16 cellular contexts compared by ENCODE assay signal in the genomic region with DNA sequence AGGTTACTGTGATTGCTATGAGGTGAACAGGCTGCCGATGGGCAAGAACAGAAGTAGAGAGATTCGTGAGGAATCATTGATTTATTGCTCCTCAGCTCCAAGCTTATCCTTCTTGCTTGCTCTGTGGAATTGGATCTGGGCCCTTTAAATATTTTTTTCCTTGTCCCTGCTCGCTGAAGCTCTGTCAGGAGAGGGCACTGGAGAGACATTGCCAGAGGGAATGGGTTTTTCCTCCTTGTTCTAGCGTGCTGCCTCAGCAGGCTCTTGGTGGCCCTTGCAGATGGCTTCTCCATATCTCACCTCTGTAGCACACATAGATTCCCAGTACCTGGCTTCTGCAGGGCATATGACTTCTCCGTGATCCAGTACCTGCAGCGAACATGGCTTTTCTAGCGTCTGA.
DNase-seq lines count a peak whose midpoint lies in the region; ATAC-seq, FAIRE-seq and TF ChIP-seq lines count a peak whose summit lies in the region.
"Had no signal": no experiment of that assay in that cellular context is flagged by ENCODE, and none has a peak within 500 bp of the region (broad histone marks: within the 10 kb centered on the region; RNA-seq: fewer than 3 reads in every experiment).

No MANE protein-coding gene starts in this region.

- H4K8ac ChIP-seq in H1 (ENCODE audit: extremely low read depth, insufficient read depth, low read length): no peak overlapping the region

- DNase-seq in SKM-1 treated with dmso at 0.1 percent for 144 hours (lab: John Stamatoyannopoulos, UW; ENCODE audit: unreplicated experiment) (peak; percentile 10), SKM-1 (lab: John Stamatoyannopoulos, UW; ENCODE audit: unreplicated experiment) (no peak), LNCaP clone FGC (ENCODE audit: low read depth) (peak; percentile 8), H1 (ENCODE audit: low read depth in 1 of 2, low spot score in 2 of 2) (no peak), small intestine (peak; percentile 3), sigmoid colon (no peak), transverse colon (no peak)
- DNase-seq: activated T-cell treated with anti-CD3 and anti-CD28 coated beads, Interleukin-2, amount 50 U/mL, for 4 hours; C1 segment of cervical spinal cord; left ventricle myocardium inferior; MV-4-11; NCI-H510A; Right ventricle myocardium superior had no signal

- POLR2A ChIA-PET in H1 (lab: Charles Lee; ENCODE audit: partially characterized antibody): no interaction called here

- intact Hi-C loops in sigmoid colon (cut with DNase I): no loop called here
- intact Hi-C loops in transverse colon (cut with DNase I; ENCODE audit: low total_unique reads): no loop called here

- H3K9me3 ChIP-seq in H1 (ENCODE audit: insufficient read depth in 2 of 2, low read depth in 1 of 2, low read length in 1 of 2): peaks cover 0 to 9% of the 10 kb centered on the region in 2 experiments; a peak in 2 of 4 replicates
- H3K9me3 ChIP-seq in small intestine (ENCODE audit: control insufficient read depth, low read depth): no peaks in the 10 kb centered on the region
- H3K9me3 ChIP-seq in sigmoid colon: no peaks in the 10 kb centered on the region
- no peaks in the 10 kb centered on the region for H3K9me3 ChIP-seq in transverse colon
- H3K9me3 ChIP-seq: left ventricle myocardium inferior, vagina had no signal

- 83% methylated on average over 5 of the region's 7 CpGs; no CpG with 5 or more reads in 1 of the 2 experiments for WGBS in H1 (ENCODE audit: extremely low coverage in 1 of 2, insufficient coverage in 1 of 2, insufficient read length in 1 of 2, insufficient replicate concordance in 2 of 2, low coverage in 1 of 2, low lambda C conversion rate in 2 of 2, missing lambda C conversion rate in 1 of 2), 2 experiments
- 61 to 76% (median 68%) methylated on average over 7 of the region's 7 CpGs for WGBS in small intestine, 3 donors
- 65 to 79% methylated on average over 7 of the region's 7 CpGs for WGBS in sigmoid colon, 2 donors
- WGBS in transverse colon (ENCODE audit: low coverage in 1 of 2), 2 donors: 71% methylated on average over 7 of the region's 7 CpGs; no CpG with 5 or more reads in 1 of the 2 donors

- no peaks in the 10 kb centered on the region for H3K4me1 ChIP-seq in H1 (replicated peaks in 1 of 4; ENCODE audit: control insufficient read depth in 3 of 4, insufficient read depth in 4 of 4, low read length in 3 of 4)
- no peaks in the 10 kb centered on the region for H3K4me1 ChIP-seq in small intestine (ENCODE audit: control insufficient read depth in 2 of 2, insufficient read depth in 1 of 2, low read depth in 1 of 2, low read length in 1 of 2)
- no peaks in the 10 kb centered on the region for H3K4me1 ChIP-seq in sigmoid colon
- H3K4me1 ChIP-seq in transverse colon: no peaks in the 10 kb centered on the region
- H3K4me1 ChIP-seq: left ventricle myocardium inferior, neural progenitor cell, vagina had no signal

- H3K27me3 ChIP-seq in H1 (replicated peaks in 1 of 4; ENCODE audit: control insufficient read depth in 3 of 4, extremely low read depth in 1 of 4, insufficient read depth in 3 of 4, low read length in 3 of 4) (no peaks in the 10 kb centered on the region), small intestine (ENCODE audit: control insufficient read depth in 2 of 2, insufficient read depth in 2 of 2, low read length in 2 of 2) (no peaks in the 10 kb centered on the region), sigmoid colon (no peaks in the 10 kb centered on the region), transverse colon (no peaks in the 10 kb centered on the region)
- H3K27me3 ChIP-seq: neural progenitor cell, vagina had no signal

- H3K4ac ChIP-seq in H1 (replicated peaks; ENCODE audit: insufficient read length, low read depth, low read length): no peak overlapping the region

- in situ Hi-C loops in transverse colon (cut with MboI; ENCODE audit: low pct_ligation_motif_present in 1 of 4, low pct_unique_long_range_greater_than_20kb in 1 of 4, low sequenced_read_pairs in 3 of 4): no loop called here

- TF ChIP-seq POLR2A in H1 (IDR thresholded peaks at IDR 0.05; ENCODE audit: control extremely low read depth in 1 of 2, low read depth in 2 of 2, low read length in 2 of 2) (no peak), sigmoid colon (IDR thresholded peaks at IDR 0.05) (no peak), transverse colon (IDR thresholded peaks at IDR 0.05) (no peak)

- no peaks in the 10 kb centered on the region for H3K79me1 ChIP-seq in H1 (ENCODE audit: low read depth, low read length)

- H3K18ac ChIP-seq in H1 (ENCODE audit: extremely low read depth, low read length): no peak overlapping the region

- H2AFZ ChIP-seq in H1 (ENCODE audit: low read length): no peak overlapping the region
- H2AFZ ChIP-seq: neural progenitor cell had no signal

- H2BK12ac ChIP-seq in H1 (ENCODE audit: low read depth, low read length): no peak overlapping the region

- H3K56ac ChIP-seq in H1 (replicated peaks; ENCODE audit: insufficient read length, low read depth, low read length): no peak overlapping the region

- no peaks in the 10 kb centered on the region for H3K79me2 ChIP-seq in H1 (ENCODE audit: control insufficient read depth in 1 of 2, insufficient read depth in 2 of 2, low read length in 2 of 2)

- no peak overlapping the region for H3K14ac ChIP-seq in H1 (ENCODE audit: insufficient read length)

- H3K27ac ChIP-seq in H1 (ENCODE audit: low read depth, low read length): no peak overlapping the region
- no peak overlapping the region for H3K27ac ChIP-seq in small intestine (ENCODE audit: low read depth in 1 of 2, low read length in 1 of 2)
- no peak overlapping the region for H3K27ac ChIP-seq in sigmoid colon
- no peak overlapping the region for H3K27ac ChIP-seq in transverse colon
- H3K27ac ChIP-seq: left ventricle myocardium inferior, neural progenitor cell, vagina had no signal

- no peaks in the 10 kb centered on the region for H3K23me2 ChIP-seq in H1 (ENCODE audit: low read depth, low read length)

- TF ChIP-seq EP300 in H1 (IDR thresholded peaks at IDR 0.05; ENCODE audit: borderline replicate concordance in 1 of 2, low read depth in 2 of 2, low read length in 2 of 2) (no peak), sigmoid colon (IDR thresholded peaks at IDR 0.05) (no peak), transverse colon (IDR thresholded peaks at IDR 0.05; ENCODE audit: low read depth) (no peak)

- ATAC-seq in GM21381 (IDR thresholded peaks at IDR 0.05; ENCODE audit: unreplicated experiment): no peak
- ATAC-seq: activated T-cell treated with anti-CD3 and anti-CD28 coated beads, Interleukin-2, amount 50 U/mL, for 4 hours had no signal

- H4K5ac ChIP-seq in H1 (ENCODE audit: insufficient read length, low read depth, low read length): no peak overlapping the region

- peak; percentile 53 to 63 for TF ChIP-seq RAD21 in H1 (IDR thresholded peaks at IDR 0.05 in 1 of 2, conservative IDR thresholded peaks at IDR 0.05 in 1 of 2; ENCODE audit: low read depth in 2 of 2, low read length in 2 of 2)

- no peak overlapping the region for H2BK5ac ChIP-seq in H1 (ENCODE audit: low read depth, low read length)

- H4K91ac ChIP-seq in H1 (replicated peaks; ENCODE audit: insufficient read length, low read length): no peak overlapping the region

- no peaks in the 10 kb centered on the region for H4K20me1 ChIP-seq in H1 (replicated peaks in 1 of 2; ENCODE audit: control insufficient read depth in 1 of 2, insufficient read depth in 2 of 2, low read length in 2 of 2)

- H3K9ac ChIP-seq in H1 (replicated peaks in 1 of 4; ENCODE audit: extremely low read depth in 1 of 4, low read depth in 3 of 4, low read length in 3 of 4): no peak overlapping the region
- H3K9ac ChIP-seq: neural progenitor cell had no signal

- peak; percentile 75 for TF ChIP-seq CTCF in LNCaP clone FGC (IDR thresholded peaks at IDR 0.05; ENCODE audit: control insufficient read depth, extremely low read depth, insufficient read depth)
- peak in 2 of 3 experiments; percentile 15 to 44; a peak in 2 of 4 replicates for TF ChIP-seq CTCF in H1 (IDR thresholded peaks at IDR 0.05; ENCODE audit: control extremely low read depth in 1 of 3, insufficient read depth in 1 of 3, low read depth in 1 of 3, low read length in 3 of 3)
- no peak for TF ChIP-seq CTCF in sigmoid colon (IDR thresholded peaks at IDR 0.05)
- no peak for TF ChIP-seq CTCF in transverse colon (IDR thresholded peaks at IDR 0.05)

- H3K36me3 ChIP-seq in H1 (ENCODE audit: control insufficient read depth in 2 of 4, insufficient read depth in 4 of 4, low read length in 3 of 4): no peaks in the 10 kb centered on the region
- H3K36me3 ChIP-seq in small intestine (ENCODE audit: control insufficient read depth in 2 of 2, insufficient read depth in 2 of 2, low read length in 2 of 2): no peaks in the 10 kb centered on the region
- no peaks in the 10 kb centered on the region for H3K36me3 ChIP-seq in sigmoid colon
- H3K36me3 ChIP-seq in transverse colon: no peaks in the 10 kb centered on the region
- H3K36me3 ChIP-seq: left ventricle myocardium inferior, neural progenitor cell, vagina had no signal

- no peak overlapping the region for H2AK5ac ChIP-seq in H1 (ENCODE audit: low read depth, low read length)

- H3K23ac ChIP-seq in H1 (ENCODE audit: insufficient read length): no peak overlapping the region

- CTCF ChIA-PET in H1 (lab: Charles Lee; ENCODE audit: partially characterized antibody): interaction anchor here (0.7 to 1.7 kb wide), 3 partner anchors 29 to 834 kb away, joined by 3 to 4 read pairs (median 3); no protein-coding TSS in a partner anchor

- FAIRE-seq in H1 (lab: Jason Lieb, UNC): no peak
- no peak for FAIRE-seq in small intestine (lab: Jason Lieb, UNC)

- H2BK15ac ChIP-seq in H1 (ENCODE audit: low read length): no peak overlapping the region

- no peak overlapping the region for H3K4me2 ChIP-seq in H1 (ENCODE audit: insufficient read depth in 1 of 2, low read depth in 2 of 2, low read length in 2 of 2)
- H3K4me2 ChIP-seq: neural progenitor cell had no signal

- no peak overlapping the region for H3K4me3 ChIP-seq in LNCaP clone FGC (ENCODE audit: low read depth, low read length)
- H3K4me3 ChIP-seq in H1 (ENCODE audit: extremely low read depth in 1 of 4, insufficient read depth in 2 of 4, low read depth in 3 of 4, low read length in 4 of 4): no peak overlapping the region
- no peak overlapping the region for H3K4me3 ChIP-seq in small intestine (ENCODE audit: low read depth in 1 of 2, low read length in 2 of 2)
- H3K4me3 ChIP-seq in sigmoid colon: no peak overlapping the region
- no peak overlapping the region for H3K4me3 ChIP-seq in transverse colon
- H3K4me3 ChIP-seq: left ventricle myocardium inferior, neural progenitor cell, vagina had no signal

- no peak overlapping the region for H2BK20ac ChIP-seq in H1 (ENCODE audit: low read length)

- no peak overlapping the region for H2BK120ac ChIP-seq in H1 (replicated peaks; ENCODE audit: low read depth, low read length)

TF ChIP-seq in H1, 55 proteins besides CTCF, POLR2A, EP300 and RAD21 (continues in another document):
- no peak for TF ChIP-seq ZNF274 (IDR thresholded peaks at IDR 0.05; ENCODE audit: borderline replicate concordance, extremely low read depth, low read length)
- no peak for TF ChIP-seq KDM4A (IDR thresholded peaks at IDR 0.05; ENCODE audit: low read depth, low read length, severe bottlenecking)
- no peak for TF ChIP-seq BCL11A (IDR thresholded peaks at IDR 0.05; ENCODE audit: low read depth in 2 of 2, low read length in 2 of 2)
- no peak for TF ChIP-seq BACH1 (IDR thresholded peaks at IDR 0.05; ENCODE audit: low read length)
- TF ChIP-seq CREB1 (IDR thresholded peaks at IDR 0.05): no peak

Comparison
In these comparisons a context has a peak if more than half of its experiments do, and no peak if none do; other contexts are left out.
1. DNase-seq: peak in SKM-1 treated with dmso at 0.1 percent for 144 hours (single experiment), LNCaP clone FGC (single experiment) and small intestine (single experiment); none in SKM-1 (single experiment), H1 (0 of 2), sigmoid colon (single experiment) and transverse colon (single experiment).
2. CTCF ChIP-seq: peak in LNCaP clone FGC (single experiment) and H1 (2 of 3); none in sigmoid colon (0 of 4) and transverse colon (0 of 5).